Comparison of ENCODE assay signal across 8 cellular contexts in the genomic region with DNA sequence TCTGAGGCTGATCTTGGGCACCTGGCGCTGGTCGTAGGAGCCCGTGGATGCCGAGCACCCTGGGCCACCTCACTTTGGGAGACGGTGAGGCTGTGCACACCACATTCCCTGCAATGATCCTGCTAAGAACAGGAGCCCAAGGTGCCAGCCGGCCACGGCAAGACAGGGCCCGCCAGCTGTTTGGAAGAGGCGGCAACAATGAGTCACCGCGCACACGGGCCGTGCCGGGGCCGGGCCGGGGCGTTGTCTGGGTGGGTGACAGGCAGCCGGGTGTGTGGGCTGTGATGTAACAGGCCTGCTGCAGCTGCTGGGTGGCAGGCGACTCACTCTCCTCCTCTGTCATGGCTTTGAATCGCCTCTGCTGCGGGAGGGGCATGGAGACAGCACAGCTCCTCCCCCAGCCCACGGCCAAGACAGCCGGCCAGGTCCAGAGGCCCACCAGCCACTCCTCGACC. TPM values are rescaled to one million over a fixed set of nuclear protein-coding genes. Genes with fewer than 3 reads are reported as not detected.
DNase-seq lines count a peak whose midpoint lies in the region; ATAC-seq, FAIRE-seq and TF ChIP-seq lines count a peak whose summit lies in the region.

No MANE protein-coding gene starts in this region.

- peak; percentile 72 for ATAC-seq in Right ventricle myocardium superior (ENCODE audit: poor library complexity)

- FAIRE-seq in H54 (lab: Jason Lieb, UNC), result no peak

- intact Hi-C loops in Right ventricle myocardium superior (cut with DNase I), result no loop called here

- H3K36me3 ChIP-seq in OCI-LY3 (replicated peaks; ENCODE audit: low read depth, low read length), result no peaks in the 10 kb centered on the region

- peak overlapping the region; percentile 17 for H3K4me2 ChIP-seq in OCI-LY3 (ENCODE audit: low read length)

- no peak for TF ChIP-seq CTCF in OCI-LY3 (IDR thresholded peaks at IDR 0.05; ENCODE audit: low read depth, low read length)

- DNase-seq in H54 (ENCODE audit: insufficient read length, low spot score) (peak; percentile 95), Right ventricle myocardium superior (peak; percentile 51), foreskin melanocyte (no peak), cerebellar nuclear complex (lab: John Stamatoyannopoulos, UW) (no peak), NCI-H187 (lab: John Stamatoyannopoulos, UW) (no peak)
- peak; percentile 56 to 71 for DNase-seq in activated T-cell treated with anti-CD3 and anti-CD28 coated beads, Interleukin-2, amount 50 U/mL, for 48 hours
- DNase-seq in stimulated activated CD4-positive, alpha-beta T cell treated with anti-CD3 and anti-CD28 coated beads, Interleukin-15, amount 100 ng/mL, for 1 hour (ENCODE audit: low read depth in 1 of 2, low spot score in 1 of 2), result peak; percentile 30 to 35

- H3K79me2 ChIP-seq in OCI-LY3 (ENCODE audit: low read length), result no peaks in the 10 kb centered on the region

- no peaks in the 10 kb centered on the region for H3K9me3 ChIP-seq in OCI-LY3 (ENCODE audit: insufficient read depth, low read length)

- no peaks in the 10 kb centered on the region for H4K20me1 ChIP-seq in OCI-LY3 (ENCODE audit: insufficient read depth, low read length)

- peaks cover 11% of the 10 kb centered on the region for H3K4me1 ChIP-seq in OCI-LY3 (ENCODE audit: low read length)

- H3K9ac ChIP-seq in OCI-LY3 (ENCODE audit: low read length), result no peak overlapping the region

- no peak overlapping the region for H2AFZ ChIP-seq in OCI-LY3 (ENCODE audit: low read depth, low read length)

- TF ChIP-seq POLR2A in H54 (IDR thresholded peaks at IDR 0.05; ENCODE audit: low read depth, low read length), result no peak

- H3K27ac ChIP-seq in OCI-LY3 (ENCODE audit: low read length), result no peak overlapping the region

- no peak overlapping the region for H3K4me3 ChIP-seq in OCI-LY3 (ENCODE audit: low read length)

- H3K27me3 ChIP-seq in OCI-LY3 (ENCODE audit: low read depth, low read length), result peaks cover 26% of the 10 kb centered on the region

RNA-seq across cellular contexts. Expression of a gene that starts 49.7 kb away (rescaled TPM):
- 33.2 TPM for total RNA-seq in Right ventricle myocardium superior

Comparison
In these comparisons a context has a peak if more than half of its experiments do, and no peak if none do; other contexts are left out.
1. DNase-seq: peak in H54 (single experiment), activated T-cell treated with anti-CD3 and anti-CD28 coated beads, Interleukin-2, amount 50 U/mL, for 48 hours (2 of 2), Right ventricle myocardium superior (single experiment) and stimulated activated CD4-positive, alpha-beta T cell treated with anti-CD3 and anti-CD28 coated beads, Interleukin-15, amount 100 ng/mL, for 1 hour (2 of 2); none in foreskin melanocyte (single experiment), cerebellar nuclear complex (0 of 2) and NCI-H187 (0 of 2).